Comparison of ENCODE assay signal across 22 cellular contexts in genomic region chr1:184941094-184941733, GRCh38. TPM values are rescaled to one million over a fixed set of nuclear protein-coding genes. Genes with fewer than 3 reads are reported as not detected.
DNase-seq lines count a peak whose midpoint lies in the region; ATAC-seq and TF ChIP-seq lines count a peak whose summit lies in the region.
"Had no signal": no experiment of that assay in that cellular context is flagged by ENCODE, and none has a peak within 500 bp of the region (broad histone marks: within the 10 kb centered on the region; RNA-seq: fewer than 3 reads in every experiment).

No MANE protein-coding gene starts in this region.

- intact Hi-C loops in ascending aorta (cut with DNase I): no loop called here

- H3K27ac ChIP-seq in DOHH2 (ENCODE audit: low read depth, low read length) (no peak overlapping the region), ascending aorta (peak overlapping the region; percentile 14 to 39), gastroesophageal sphincter (no peak overlapping the region)
- H3K27ac ChIP-seq: left lung, spleen had no signal

- no peak for TF ChIP-seq POLR2A in gastroesophageal sphincter (IDR thresholded peaks at IDR 0.05)

- H3K36me3 ChIP-seq in DOHH2 (ENCODE audit: control insufficient read depth, low read length): no peaks in the 10 kb centered on the region
- no peaks in the 10 kb centered on the region for H3K36me3 ChIP-seq in ascending aorta
- no peaks in the 10 kb centered on the region for H3K36me3 ChIP-seq in gastroesophageal sphincter
- H3K36me3 ChIP-seq: left lung had no signal

- H3K9me3 ChIP-seq in DOHH2 (ENCODE audit: control insufficient read depth, insufficient read depth, low read length): no peaks in the 10 kb centered on the region
- no peaks in the 10 kb centered on the region for H3K9me3 ChIP-seq in ascending aorta
- H3K9me3 ChIP-seq in gastroesophageal sphincter: no peaks in the 10 kb centered on the region
- H3K9me3 ChIP-seq: left lung, spleen had no signal

- no peak for TF ChIP-seq EP300 in gastroesophageal sphincter (IDR thresholded peaks at IDR 0.05)

- no peaks in the 10 kb centered on the region for H4K20me1 ChIP-seq in DOHH2 (ENCODE audit: control insufficient read depth, insufficient read depth, low read depth, low read length)

- no peak for TF ChIP-seq CTCF in DOHH2 (IDR thresholded peaks at IDR 0.05; ENCODE audit: low read depth, low read length, poor library complexity, severe bottlenecking)
- TF ChIP-seq CTCF in ascending aorta (IDR thresholded peaks at IDR 0.05): no peak
- TF ChIP-seq CTCF in gastroesophageal sphincter (IDR thresholded peaks at IDR 0.05): no peak

- 0 out of 2 replicates have a peak, but pooled peaks cover 3% of the 10 kb centered on the region for H3F3A ChIP-seq in DOHH2 (ENCODE audit: control insufficient read depth, insufficient read depth)

- H3K4me1 ChIP-seq in DOHH2 (ENCODE audit: control insufficient read depth, low read length): peaks cover 41% of the 10 kb centered on the region
- peaks cover 12 to 47% of the 10 kb centered on the region in 2 donors for H3K4me1 ChIP-seq in ascending aorta
- peaks cover 7 to 66% (median 14%) of the 10 kb centered on the region in 3 donors for H3K4me1 ChIP-seq in gastroesophageal sphincter

- H3K4me2 ChIP-seq in DOHH2 (ENCODE audit: low read length): peak overlapping the region; percentile 32; the same call in 1 of the 2 replicates

- WGBS in gastroesophageal sphincter (ENCODE audit: low coverage in 1 of 2), 2 donors: 63 to 86% methylated on average over 1 to 2 of the region's 3 CpGs

- no peaks in the 10 kb centered on the region for H3K9me2 ChIP-seq in DOHH2 (replicated peaks; ENCODE audit: control insufficient read depth, low read length)

- no peak overlapping the region for H3K4me3 ChIP-seq in DOHH2 (ENCODE audit: low read length)
- H3K4me3 ChIP-seq in ascending aorta: no peak overlapping the region
- no peak overlapping the region for H3K4me3 ChIP-seq in gastroesophageal sphincter
- H3K4me3 ChIP-seq: left lung, spleen had no signal

- no peaks in the 10 kb centered on the region for H3K27me3 ChIP-seq in DOHH2 (ENCODE audit: control insufficient read depth, low read length)
- no peaks in the 10 kb centered on the region for H3K27me3 ChIP-seq in ascending aorta
- H3K27me3 ChIP-seq in gastroesophageal sphincter: no peaks in the 10 kb centered on the region
- H3K27me3 ChIP-seq: left lung, spleen had no signal

- no peak for DNase-seq in ascending aorta (ENCODE audit: low spot score in 2 of 2)
- DNase-seq: activated CD4-positive, alpha-beta T cell treated with anti-CD3 and anti-CD28 coated beads, Interleukin-2, amount 50 U/mL, for 4 hours; aorta; CD8-positive, alpha-beta T cell; cerebellar nuclear complex; DND-41; effector CD8-positive, alpha-beta T cell; head of caudate nucleus; left lung; MM.1S; NCI-H774; PC-3; SIG-M5; spleen had no signal

- H3K79me2 ChIP-seq in DOHH2 (ENCODE audit: control insufficient read depth, low read length): no peaks in the 10 kb centered on the region

- ATAC-seq in GM18909 (IDR thresholded peaks at IDR 0.05; ENCODE audit: poor library complexity, unreplicated experiment): peak; percentile 16
- peak; percentile 25 for ATAC-seq in HG03025 (IDR thresholded peaks at IDR 0.05; ENCODE audit: low FRiP score, unreplicated experiment)
- ATAC-seq in HG02840 (IDR thresholded peaks at IDR 0.05; ENCODE audit: low FRiP score, unreplicated experiment): no peak
- ATAC-seq in HG03521 (IDR thresholded peaks at IDR 0.05; ENCODE audit: unreplicated experiment): no peak
- ATAC-seq in gastroesophageal sphincter: no peak
- no peak for ATAC-seq in HG03571 (IDR thresholded peaks at IDR 0.05; ENCODE audit: unreplicated experiment)
- ATAC-seq: CD8-positive, alpha-beta T cell; HCT116; left lung; PC-3 had no signal

RNA-seq across cellular contexts. Expression of gene NIBAN1, which starts 33.1 kb away (rescaled TPM):
- total RNA-seq in ascending aorta: 74.6 TPM
- 100 to 1,000 TPM; 544 to 589 (median 567) TPM for total RNA-seq in gastroesophageal sphincter

Comparison
In these comparisons a context has a peak if more than half of its experiments do, and no peak if none do; other contexts are left out.
1. H3K27ac ChIP-seq: peak in ascending aorta (2 of 2); none in DOHH2 (single experiment) and gastroesophageal sphincter (0 of 4).
2. ATAC-seq: peak in GM18909 (single experiment) and HG03025 (single experiment); none in HG02840 (single experiment), HG03521 (single experiment), gastroesophageal sphincter (single experiment) and HG03571 (single experiment).